In genomic region chr15:68054658-68055223, GRCh38 we compare ENCODE assay signal across 8 cellular contexts. TPM values are rescaled to one million over a fixed set of nuclear protein-coding genes. Genes with fewer than 3 reads are reported as not detected.
DNase-seq lines count a peak whose midpoint lies in the region; ATAC-seq, FAIRE-seq and TF ChIP-seq lines count a peak whose summit lies in the region.

No MANE protein-coding gene starts in this region.

- H3K4me3 ChIP-seq in epithelial cell of proximal tubule (ENCODE audit: low read depth, low read length) (peak overlapping the region; percentile 80), mucosa of stomach (ENCODE audit: low read length) (peak overlapping the region; percentile 79), subcutaneous abdominal adipose tissue (ENCODE audit: low read depth in 1 of 5, low read length in 5 of 5) (peak overlapping the region; percentile 80 to 96 (median 90))

- ATAC-seq in HG02759 (IDR thresholded peaks at IDR 0.05; ENCODE audit: unreplicated experiment): peak; percentile 28

- peak; percentile 31 for FAIRE-seq in GM12891 (lab: Jason Lieb, UNC)

- H3K36me3 ChIP-seq in mucosa of stomach (ENCODE audit: control insufficient read depth, insufficient read depth, low read length): no peaks in the 10 kb centered on the region
- H3K36me3 ChIP-seq in subcutaneous abdominal adipose tissue (ENCODE audit: control insufficient read depth in 5 of 5, insufficient read depth in 5 of 5, low read length in 5 of 5): no peaks in the 10 kb centered on the region

- H3K9ac ChIP-seq in mucosa of stomach (ENCODE audit: low read length) (peak overlapping the region; percentile 98), subcutaneous abdominal adipose tissue (ENCODE audit: low read length in 5 of 5) (peak overlapping the region; percentile 77 to 98 (median 92))

- H3K4me1 ChIP-seq in mucosa of stomach (ENCODE audit: control insufficient read depth, insufficient read depth, low read length) (peaks cover 19% of the 10 kb centered on the region), subcutaneous abdominal adipose tissue (ENCODE audit: control insufficient read depth in 5 of 5, insufficient read depth in 5 of 5, low read length in 5 of 5) (peaks cover 0 to 36% (median 29%) of the 10 kb centered on the region in 5 donors)

- H3K9me3 ChIP-seq in mucosa of stomach (ENCODE audit: control insufficient read depth, low read length): no peaks in the 10 kb centered on the region
- H3K9me3 ChIP-seq in subcutaneous abdominal adipose tissue (ENCODE audit: control insufficient read depth in 5 of 5, low read length in 5 of 5): no peaks in the 10 kb centered on the region

- H3K27me3 ChIP-seq in mucosa of stomach (ENCODE audit: control insufficient read depth, insufficient read depth, low read length): no peaks in the 10 kb centered on the region
- H3K27me3 ChIP-seq in subcutaneous abdominal adipose tissue (ENCODE audit: control insufficient read depth in 5 of 5, insufficient read depth in 4 of 5, low read length in 5 of 5): no peaks in the 10 kb centered on the region

- DNase-seq in GM12891 (ENCODE audit: insufficient read length, low spot score) (no peak), NCI-H524 (lab: John Stamatoyannopoulos, UW) (peak; percentile 76), epithelial cell of proximal tubule (ENCODE audit: low read depth) (no peak), NCI-H2196 (lab: John Stamatoyannopoulos, UW; ENCODE audit: unreplicated experiment) (no peak)
- peak; percentile 5 for DNase-seq in activated CD8-positive, alpha-beta memory T cell treated with anti-CD3 and anti-CD28 coated beads, Interleukin-2, amount 50 U/mL, for 24 hours (ENCODE audit: extremely low read depth)

- no peak for TF ChIP-seq CTCF in epithelial cell of proximal tubule (conservative IDR thresholded peaks at IDR 0.05; ENCODE audit: low read depth, low read length)

- peak overlapping the region; percentile 84 for H3K27ac ChIP-seq in subcutaneous abdominal adipose tissue (ENCODE audit: low read depth, low read length)

- no peak for TF ChIP-seq POLR2A in GM12891 (IDR thresholded peaks at IDR 0.05; ENCODE audit: low read depth, low read length)

TF ChIP-seq in GM12891, 5 proteins besides CTCF, POLR2A, EP300 and RAD21:
- TF ChIP-seq PAX5 (IDR thresholded peaks at IDR 0.05; ENCODE audit: insufficient read depth, low read length, severe bottlenecking) (no peak), POLR2AphosphoS5 (IDR thresholded peaks at IDR 0.05; ENCODE audit: low read depth, low read length) (no peak), SPI1 (IDR thresholded peaks at IDR 0.05; ENCODE audit: low read depth, low read length) (no peak), POU2F2 (IDR thresholded peaks at IDR 0.05; ENCODE audit: low read depth, low read length) (no peak), TAF1 (IDR thresholded peaks at IDR 0.05; ENCODE audit: low read depth, low read length) (no peak)

RNA-seq across cellular contexts. Expression of gene PIAS1, which starts 0.6 kb away (rescaled TPM):
- polyA plus RNA-seq in GM12891 (2012; ENCODE audit: low read depth, missing spikeins): 23.0 TPM
- total RNA-seq in epithelial cell of proximal tubule: 10.4 and 12.0 TPM in 2 replicates

Comparison
In these comparisons a context has a peak if more than half of its experiments do, and no peak if none do; other contexts are left out.
1. DNase-seq: peak in NCI-H524 (2 of 2) and activated CD8-positive, alpha-beta memory T cell treated with anti-CD3 and anti-CD28 coated beads, Interleukin-2, amount 50 U/mL, for 24 hours (single experiment); none in GM12891 (single experiment), epithelial cell of proximal tubule (single experiment) and NCI-H2196 (single experiment).
2. Peak in every context shown above with its lines, with median percentiles within 50 percentile points of each other: H3K4me3 ChIP-seq.